33 cellular contexts compared by ENCODE assay signal in the genomic region with DNA sequence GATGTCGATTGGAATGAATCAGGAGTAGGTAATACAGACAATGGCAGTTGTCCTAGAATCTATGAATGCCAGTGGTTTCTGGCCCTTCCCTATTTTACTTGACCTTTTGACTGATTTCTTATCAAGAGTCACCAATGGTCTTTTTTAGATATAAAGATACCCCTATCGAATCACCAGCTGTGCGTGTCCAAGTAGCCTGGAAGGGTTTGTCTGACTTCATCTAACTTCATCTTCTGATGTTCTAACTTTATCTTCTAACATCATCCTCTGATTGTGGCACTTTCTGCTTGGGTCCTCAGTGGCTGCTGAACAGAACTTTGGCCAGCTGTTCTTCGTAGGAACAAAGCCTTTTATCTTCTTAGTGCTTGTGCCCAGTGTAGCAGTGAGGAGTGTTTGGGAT.
"Had no signal": no experiment of that assay in that cellular context is flagged by ENCODE, and none has a peak within 500 bp of the region (broad histone marks: within the 10 kb centered on the region; RNA-seq: fewer than 3 reads in every experiment).

No MANE protein-coding gene starts in this region.

- H3K27ac Mint-ChIP-seq: activated CD4-positive, alpha-beta T cell treated with anti-CD3 and anti-CD28 coated beads for 36 hours; activated CD4-positive, alpha-beta T cell treated with anti-CD3 and anti-CD28 coated beads, Interleukin-2, amount 10 ng/mL, durations not matched to agents 7 days and 5 days; activated CD8-positive, alpha-beta T cell treated with anti-CD3 and anti-CD28 coated beads, Interleukin-2, amount 10 ng/mL, durations not matched to agents 7 days and 5 days; activated naive CD4-positive, alpha-beta T cell treated with anti-CD3 and anti-CD28 coated beads, Interleukin-2, amount 10 ng/mL, durations not matched to agents 7 days and 5 days; activated naive CD8-positive, alpha-beta T cell; activated naive CD8-positive, alpha-beta T cell treated with anti-CD3 and anti-CD28 coated beads, Interleukin-2, amount 50 U/mL, for 24 hours; activated T-cell treated with anti-CD3 and anti-CD28 coated beads, Interleukin-2, amount 50 U/mL, for 24 hours; activated T-helper 1 cell treated with anti-CD3 and anti-CD28 coated beads, Interleukin-12 subunit alpha, Interleukin-12 subunit beta, Interleukin-2, Interleukin-4 antibody, amounts not matched to agents 30 ng/mL and 10 ng/mL and 1 ng/mL, durations not matched to agents 14 hours and 24 hours and 36 hours; WTC11 had no signal

- H3K27me3 ChIP-seq: MG63 had no signal

- H3K4me1 Mint-ChIP-seq: activated CD4-positive, alpha-beta T cell treated with anti-CD3 and anti-CD28 coated beads for 36 hours; activated CD4-positive, alpha-beta T cell treated with anti-CD3 and anti-CD28 coated beads, Interleukin-2, amount 10 ng/mL, durations not matched to agents 7 days and 5 days; activated naive CD4-positive, alpha-beta T cell treated with anti-CD3 and anti-CD28 coated beads, Interleukin-2, amount 10 ng/mL, durations not matched to agents 7 days and 5 days had no signal

- H3K4me3 Mint-ChIP-seq: activated CD4-positive, alpha-beta T cell treated with anti-CD3 and anti-CD28 coated beads for 36 hours; activated CD4-positive, alpha-beta T cell treated with anti-CD3 and anti-CD28 coated beads, Interleukin-2, amount 10 ng/mL, durations not matched to agents 7 days and 5 days; activated CD8-positive, alpha-beta T cell treated with anti-CD3 and anti-CD28 coated beads, Interleukin-2, amount 10 ng/mL, durations not matched to agents 7 days and 5 days; activated naive CD4-positive, alpha-beta T cell treated with anti-CD3 and anti-CD28 coated beads, Interleukin-2, amount 10 ng/mL, durations not matched to agents 7 days and 5 days; activated naive CD8-positive, alpha-beta T cell; activated naive CD8-positive, alpha-beta T cell treated with anti-CD3 and anti-CD28 coated beads, Interleukin-2, amount 50 U/mL, for 24 hours; activated T-cell treated with anti-CD3 and anti-CD28 coated beads, Interleukin-2, amount 50 U/mL, for 24 hours; activated T-helper 1 cell treated with anti-CD3 and anti-CD28 coated beads, Interleukin-12 subunit alpha, Interleukin-12 subunit beta, Interleukin-2, Interleukin-4 antibody, amounts not matched to agents 30 ng/mL and 10 ng/mL and 1 ng/mL, durations not matched to agents 14 hours and 24 hours and 36 hours; brain; WTC11 had no signal

- H3K36me3 ChIP-seq: MG63 had no signal

- H3K27ac ChIP-seq: PC-9 had no signal

- DNase-seq: activated CD4-positive, alpha-beta T cell treated with anti-CD3 and anti-CD28 coated beads for 36 hours; activated CD4-positive, alpha-beta T cell treated with anti-CD3 and anti-CD28 coated beads, Interleukin-2, amount 10 ng/mL, durations not matched to agents 7 days and 5 days; activated CD4-positive, alpha-beta T cell treated with anti-CD3 and anti-CD28 coated beads, Interleukin-2, amount 50 U/mL, for 48 hours; activated CD8-positive, alpha-beta T cell treated with anti-CD3 and anti-CD28 coated beads, Interleukin-2, amount 10 ng/mL, durations not matched to agents 7 days and 5 days; activated effector memory CD4-positive, alpha-beta T cell treated with Interleukin-2 at 50 U/mL for 16 hours; activated naive CD4-positive, alpha-beta T cell treated with anti-CD3 and anti-CD28 coated beads, Interleukin-2, amount 10 ng/mL, durations not matched to agents 7 days and 5 days; activated naive CD8-positive, alpha-beta T cell treated with anti-CD3 and anti-CD28 coated beads, Interleukin-2, amount 50 U/mL, for 24 hours; activated T-cell treated with anti-CD3 and anti-CD28 coated beads, Interleukin-2, amount 50 U/mL, for 24 hours; anterior cingulate cortex; caudate nucleus; cerebellar nuclear complex; Kasumi-1; KG1; MG63; NCI-H1048; NCI-H1105 treated with DMSO at 0.1 percent for 48 hours; NCI-H1436; NCI-H1694; NCI-H1930; NCI-H2081 treated with DMSO at 0.1 percent for 48 hours; NCI-H226; NCI-H446 treated with DMSO at 0.1 percent for 48 hours; NCI-H524; NCI-H69; NK-92 treated with Interleukin-12 subunit alpha and Interleukin-12 subunit beta, amount 100 ng/mL, for 24 hours; PC-9; Right ventricle myocardium superior; SW 1271 had no signal

- ATAC-seq: activated CD4-positive, alpha-beta T cell treated with anti-CD3 and anti-CD28 coated beads for 36 hours; activated CD4-positive, CD25-positive, alpha-beta regulatory T cell treated with anti-CD3 and anti-CD28 coated beads, Interleukin-2, amount 50 U/mL, for 24 hours; activated CD8-positive, alpha-beta T cell treated with anti-CD3 and anti-CD28 coated beads, Interleukin-2, amount 10 ng/mL, durations not matched to agents 7 days and 5 days; activated naive CD8-positive, alpha-beta T cell treated with anti-CD3 and anti-CD28 coated beads, Interleukin-2, amount 50 U/mL, for 24 hours; WTC11 had no signal

- H3K4me3 ChIP-seq: MG63, PC-9 had no signal

- H3K27me3 Mint-ChIP-seq: activated CD4-positive, alpha-beta T cell treated with anti-CD3 and anti-CD28 coated beads for 36 hours; activated CD4-positive, alpha-beta T cell treated with anti-CD3 and anti-CD28 coated beads, Interleukin-2, amount 10 ng/mL, durations not matched to agents 7 days and 5 days; activated naive CD4-positive, alpha-beta T cell treated with anti-CD3 and anti-CD28 coated beads, Interleukin-2, amount 10 ng/mL, durations not matched to agents 7 days and 5 days; activated naive CD8-positive, alpha-beta T cell; activated naive CD8-positive, alpha-beta T cell treated with anti-CD3 and anti-CD28 coated beads, Interleukin-2, amount 50 U/mL, for 24 hours; activated T-cell treated with anti-CD3 and anti-CD28 coated beads, Interleukin-2, amount 50 U/mL, for 24 hours; brain had no signal

- H3K9me3 ChIP-seq: MG63 had no signal
